Comparison of ENCODE assay signal across 8 cellular contexts in genomic region chrX:119693032-119693995, GRCh38. TPM values are rescaled to one million over a fixed set of nuclear protein-coding genes. Genes with fewer than 3 reads are reported as not detected.
A peak's percentile ranks its signal among the peaks of the same experiment; 100 is the strongest.
DNase-seq lines count a peak whose midpoint lies in the region; ATAC-seq lines count a peak whose summit lies in the region.

SEPTIN6 (minus strand) TSS chrX:119693168; CDS start chrX:119693105, 63 bp downstream.

- peak within 1 kb of the TSS; percentile 66 for H3K27ac ChIP-seq in duodenal mucosa (ENCODE audit: low read depth, low read length)

- no peaks in the 10 kb centered on the region for H3K9me3 ChIP-seq in duodenal mucosa (ENCODE audit: control insufficient read depth in 1 of 2, low read length in 2 of 2)

- H3K27me3 ChIP-seq in duodenal mucosa (ENCODE audit: control insufficient read depth in 1 of 2, insufficient read depth in 2 of 2, low read length in 2 of 2): no peaks in the 10 kb centered on the region

- H3K4me1 ChIP-seq in duodenal mucosa (ENCODE audit: control insufficient read depth in 1 of 2, insufficient read depth in 2 of 2, low read length in 2 of 2): peaks cover 0 to 4% of the 10 kb centered on the region in 2 donors

- H3K4me3 ChIP-seq in duodenal mucosa (ENCODE audit: low read depth in 1 of 2, low read length in 2 of 2): peak within 1 kb of the TSS; percentile 74 to 76

- peak; percentile 49 for ATAC-seq in GM18873 (IDR thresholded peaks at IDR 0.05; ENCODE audit: low FRiP score, unreplicated experiment)
- peak; percentile 71 for ATAC-seq in HG03135 (IDR thresholded peaks at IDR 0.05; ENCODE audit: unreplicated experiment)

- no peaks in the 10 kb centered on the region for H3K36me3 ChIP-seq in duodenal mucosa (ENCODE audit: control insufficient read depth in 1 of 2, insufficient read depth in 2 of 2, low read length in 2 of 2)

- DNase-seq in AG20443 (ENCODE audit: low spot score): peak; percentile 64
- DNase-seq in NCI-H748 (lab: John Stamatoyannopoulos, UW; ENCODE audit: unreplicated experiment): peak; percentile 83
- peak; percentile 78 to 83 for DNase-seq in activated CD4-positive, alpha-beta T cell treated with anti-CD3 and anti-CD28 coated beads, Interleukin-2, amount 50 U/mL, for 48 hours
- DNase-seq in lung microvascular endothelial cell (ENCODE audit: low read depth in 2 of 2): peak; percentile 63 to 67
- peak; percentile 53 for DNase-seq in stimulated activated CD8-positive, alpha-beta memory T cell treated with anti-CD3 and anti-CD28 coated beads, Interleukin-12 subunit alpha, Interleukin-12 subunit beta, amount 100 ng/mL, for 24 hours (ENCODE audit: extremely low read depth)

- peak within 1 kb of the TSS; percentile 48 to 69 for H3K9ac ChIP-seq in duodenal mucosa (ENCODE audit: low read depth in 1 of 2, low read length in 2 of 2)

RNA-seq across cellular contexts. Expression of gene SEPTIN6, which starts in this region (rescaled TPM):
- total RNA-seq in lung microvascular endothelial cell: 16.1 and 16.3 TPM in 2 replicates

Comparison
In these comparisons a context has a peak if more than half of its experiments do, and no peak if none do; other contexts are left out.
1. Peak in every context shown above with its lines: DNase-seq, ATAC-seq, H3K4me3 ChIP-seq and H3K27ac ChIP-seq.